Comparison of ENCODE assay signal across 1 cellular context in the genomic region with DNA sequence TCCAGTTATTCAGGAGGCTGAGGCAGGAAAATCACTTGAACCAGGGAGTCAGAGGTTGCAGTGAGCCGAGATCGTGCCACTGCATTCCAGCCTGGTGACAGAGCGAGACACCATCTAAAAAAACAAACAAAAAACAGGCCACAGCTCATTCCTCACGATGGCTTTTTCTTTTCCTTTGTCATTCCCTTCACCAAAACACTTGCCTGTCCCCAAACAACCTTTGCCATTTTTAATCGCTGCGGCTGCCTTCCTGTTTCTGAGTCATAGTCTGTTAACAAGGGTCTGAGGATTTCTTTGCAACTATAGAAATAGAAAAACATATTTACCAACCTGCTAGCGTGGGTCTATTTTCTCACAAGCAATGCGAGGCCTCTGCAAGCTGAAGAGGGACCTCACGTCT.
TF ChIP-seq lines count a peak whose summit lies in the region.

No MANE protein-coding gene starts in this region.

TF ChIP-seq in HepG2, 621 proteins besides CTCF, POLR2A, EP300 and RAD21 (continued from another document):
- TF ChIP-seq, protein P1, sequence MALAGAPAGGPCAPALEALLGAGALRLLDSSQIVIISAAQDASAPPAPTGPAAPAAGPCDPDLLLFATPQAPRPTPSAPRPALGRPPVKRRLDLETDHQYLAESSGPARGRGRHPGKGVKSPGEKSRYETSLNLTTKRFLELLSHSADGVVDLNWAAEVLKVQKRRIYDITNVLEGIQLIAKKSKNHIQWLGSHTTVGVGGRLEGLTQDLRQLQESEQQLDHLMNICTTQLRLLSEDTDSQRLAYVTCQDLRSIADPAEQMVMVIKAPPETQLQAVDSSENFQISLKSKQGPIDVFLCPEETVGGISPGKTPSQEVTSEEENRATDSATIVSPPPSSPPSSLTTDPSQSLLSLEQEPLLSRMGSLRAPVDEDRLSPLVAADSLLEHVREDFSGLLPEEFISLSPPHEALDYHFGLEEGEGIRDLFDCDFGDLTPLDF (CRISPR knock-in tag; IDR thresholded peaks at IDR 0.05): no peak
- TF ChIP-seq RXRB (CRISPR knock-in tag; IDR thresholded peaks at IDR 0.05; ENCODE audit: borderline replicate concordance) (peak; percentile 64; the same call in 1 of the 2 replicates), FOSL2 (CRISPR knock-in tag; IDR thresholded peaks at IDR 0.05) (peak; percentile 30; the same call in 1 of the 2 replicates), BHLHE40 (IDR thresholded peaks at IDR 0.05; ENCODE audit: low read length) (0 out of 2 replicates have a peak, but pooled peaks have one; percentile 6)
